Comparison of ENCODE assay signal across 24 cellular contexts in genomic region chr7:117698018-117698417, GRCh38.
"Had no signal": no experiment of that assay in that cellular context is flagged by ENCODE, and none has a peak within 500 bp of the region (broad histone marks: within the 10 kb centered on the region; RNA-seq: fewer than 3 reads in every experiment).

No MANE protein-coding gene starts in this region.

- H3K4me3 ChIP-seq: dorsolateral prefrontal cortex, ovary, psoas muscle, thoracic aorta, tibial nerve, upper lobe of left lung, uterus had no signal

- DNase-seq: dorsolateral prefrontal cortex; effector CD4-positive, alpha-beta T cell; hypothalamus; immature natural killer cell; islet precursor cell; kidney glomerular epithelial cell; left colon; naive thymus-derived CD8-positive, alpha-beta T cell; nephron progenitor cell; occipital lobe; ovary; posterior cingulate gyrus; psoas muscle; right cardiac atrium; small intestine; stimulated activated CD4-positive, alpha-beta T cell treated with anti-CD3 and anti-CD28 coated beads, Interleukin-15, amount 100 ng/mL, for 24 hours; stimulated activated CD4-positive, alpha-beta T cell treated with anti-CD3 and anti-CD28 coated beads, Interleukin-2, amount 100 ng/mL, for 48 hours; stimulated activated naive B cell treated with anti-CD40 and anti-IgM and Interleukin-4, amounts not matched to agents 10 μg/mL and 1 μg/mL and 100 μg/mL, for 72 hours; uterus had no signal

- H3K4me1 ChIP-seq: psoas muscle, upper lobe of left lung, uterus had no signal

- H3K9me3 ChIP-seq: ovary, psoas muscle, thoracic aorta, upper lobe of left lung, uterus had no signal

- ATAC-seq: left colon; naive thymus-derived CD8-positive, alpha-beta T cell; psoas muscle; right cardiac atrium; stimulated activated naive B cell treated with anti-CD40 and anti-IgM and Interleukin-4, amounts not matched to agents 10 μg/mL and 1 μg/mL and 100 μg/mL, for 72 hours had no signal

- FAIRE-seq: colon, frontal cortex, small intestine had no signal

- H3K27ac ChIP-seq: dorsolateral prefrontal cortex, ovary, psoas muscle, thoracic aorta, tibial nerve, upper lobe of left lung, uterus had no signal

- H3K27me3 ChIP-seq: dorsolateral prefrontal cortex, ovary, tibial nerve, upper lobe of left lung, uterus had no signal

- H3K36me3 ChIP-seq: ovary, thoracic aorta, tibial nerve, upper lobe of left lung, uterus had no signal
